Comparison of ENCODE assay signal across 12 cellular contexts in genomic region chr10:49300140-49300974, GRCh38. TPM values are rescaled to one million over a fixed set of nuclear protein-coding genes. Genes with fewer than 3 reads are reported as not detected.
DNase-seq lines count a peak whose midpoint lies in the region; ATAC-seq and TF ChIP-seq lines count a peak whose summit lies in the region.
"Had no signal": no experiment of that assay in that cellular context is flagged by ENCODE, and none has a peak within 500 bp of the region (broad histone marks: within the 10 kb centered on the region; RNA-seq: fewer than 3 reads in every experiment).

No MANE protein-coding gene starts in this region.

- H2BK12ac ChIP-seq in mesenchymal stem cell (ENCODE audit: low read length in 2 of 2), result no peak overlapping the region

- no peak overlapping the region for H4K8ac ChIP-seq in mesenchymal stem cell (ENCODE audit: low read length)

- H4K20me1 ChIP-seq in osteoblast (ENCODE audit: insufficient read depth, low read length), result no peaks in the 10 kb centered on the region

- no peak overlapping the region for H3K23ac ChIP-seq in mesenchymal stem cell (ENCODE audit: low read length in 2 of 2)

- no peak overlapping the region for H3K4ac ChIP-seq in mesenchymal stem cell (ENCODE audit: low read depth in 1 of 2, low read length in 2 of 2)

- no peak overlapping the region for H2AFZ ChIP-seq in mesenchymal stem cell (ENCODE audit: low read depth, low read length)
- no peak overlapping the region for H2AFZ ChIP-seq in osteoblast (ENCODE audit: low read length)

- no peak overlapping the region for H2BK15ac ChIP-seq in mesenchymal stem cell (ENCODE audit: low read depth, poor library complexity, severe bottlenecking)

- H3K27ac ChIP-seq in cardiac muscle cell (peak overlapping the region; percentile 95), mesenchymal stem cell (ENCODE audit: low read length, poor library complexity, severe bottlenecking) (no peak overlapping the region), osteoblast (ENCODE audit: low read depth, low read length) (no peak overlapping the region)

- H3K9me3 Mint-ChIP-seq in IgD-negative memory B cell, result no peaks in the 10 kb centered on the region
- H3K9me3 Mint-ChIP-seq: naive thymus-derived CD8-positive, alpha-beta T cell had no signal

- peaks cover 50% of the 10 kb centered on the region for H3K4me1 ChIP-seq in cardiac muscle cell (ENCODE audit: low read depth)
- H3K4me1 ChIP-seq in mesenchymal stem cell (ENCODE audit: control insufficient read depth, insufficient read depth, low read depth, low read length), result no peaks in the 10 kb centered on the region
- H3K4me1 ChIP-seq in osteoblast (ENCODE audit: insufficient read depth, low read length), result no peaks in the 10 kb centered on the region

- H2AK5ac ChIP-seq in mesenchymal stem cell (ENCODE audit: low read length, severe bottlenecking), result no peak overlapping the region

- H3K4me2 ChIP-seq in mesenchymal stem cell (ENCODE audit: low read length, poor library complexity, severe bottlenecking) (no peak overlapping the region), osteoblast (ENCODE audit: insufficient read depth, low read length) (no peak overlapping the region)

- no peak for TF ChIP-seq CTCF in GM12865 (IDR thresholded peaks at IDR 0.05; ENCODE audit: insufficient read depth, low read depth, low read length, missing control alignments)
- no peak for TF ChIP-seq CTCF in cardiac muscle cell (IDR thresholded peaks at IDR 0.05; ENCODE audit: low read depth, low read length)
- TF ChIP-seq CTCF in osteoblast (IDR thresholded peaks at IDR 0.05; ENCODE audit: extremely low read depth, low read depth, low read length), result no peak

- no peaks in the 10 kb centered on the region for H3K36me3 ChIP-seq in cardiac muscle cell
- H3K36me3 ChIP-seq in mesenchymal stem cell (ENCODE audit: control insufficient read depth in 1 of 2, insufficient read depth in 2 of 2, low read depth in 1 of 2, low read length in 2 of 2), result no peaks in the 10 kb centered on the region
- no peaks in the 10 kb centered on the region for H3K36me3 ChIP-seq in osteoblast (ENCODE audit: insufficient read depth, low read length)

- no peak overlapping the region for H2BK5ac ChIP-seq in mesenchymal stem cell (ENCODE audit: low read depth, low read length, poor library complexity, severe bottlenecking)

- H3K4me3 ChIP-seq in GM12865 (ENCODE audit: low read depth, low read length) (no peak overlapping the region), cardiac muscle cell (no peak overlapping the region), mesenchymal stem cell (ENCODE audit: insufficient read depth in 1 of 2, low read depth in 1 of 2, low read length in 2 of 2) (no peak overlapping the region), osteoblast (ENCODE audit: insufficient read depth, low read length) (no peak overlapping the region)

- no peaks in the 10 kb centered on the region for H3K36me3 Mint-ChIP-seq in IgD-negative memory B cell
- H3K36me3 Mint-ChIP-seq: naive thymus-derived CD8-positive, alpha-beta T cell had no signal

- no peaks in the 10 kb centered on the region for H3K79me2 ChIP-seq in osteoblast (ENCODE audit: insufficient read depth, low read length)

- H2BK120ac ChIP-seq in mesenchymal stem cell (ENCODE audit: low read depth, low read length), result no peak overlapping the region

- no peaks in the 10 kb centered on the region for H3K27me3 Mint-ChIP-seq in IgD-negative memory B cell
- H3K27me3 Mint-ChIP-seq: naive thymus-derived CD8-positive, alpha-beta T cell had no signal

- peak overlapping the region; percentile 12 to 91 (median 57) for H3K27ac Mint-ChIP-seq in IgD-negative memory B cell
- H3K27ac Mint-ChIP-seq: naive thymus-derived CD8-positive, alpha-beta T cell had no signal

- H3K9me3 ChIP-seq in cardiac muscle cell (ENCODE audit: low read depth) (no peaks in the 10 kb centered on the region), mesenchymal stem cell (ENCODE audit: control insufficient read depth, low read length) (no peaks in the 10 kb centered on the region), osteoblast (ENCODE audit: low read depth, low read length) (no peaks in the 10 kb centered on the region)

- ATAC-seq in GM21619 (IDR thresholded peaks at IDR 0.05; ENCODE audit: unreplicated experiment), result peak; percentile 78
- ATAC-seq: naive thymus-derived CD8-positive, alpha-beta T cell had no signal

- no peaks in the 10 kb centered on the region for H3K79me1 ChIP-seq in mesenchymal stem cell (replicated peaks; ENCODE audit: low read length, poor library complexity, severe bottlenecking)

- H3K9ac ChIP-seq in mesenchymal stem cell (ENCODE audit: low read length), result no peak overlapping the region

- H4K91ac ChIP-seq in mesenchymal stem cell (ENCODE audit: low read length), result no peak overlapping the region

- 56% methylated on average over 6 of the region's 6 CpGs for WGBS in mesenchymal stem cell

- H3K27me3 ChIP-seq in cardiac muscle cell (no peaks in the 10 kb centered on the region), mesenchymal stem cell (ENCODE audit: control insufficient read depth in 1 of 2, insufficient read depth in 1 of 2, low read length in 2 of 2) (peaks cover 41 to 76% of the 10 kb centered on the region in 2 experiments), osteoblast (ENCODE audit: insufficient read depth, low read length) (peaks cover 44% of the 10 kb centered on the region)

- no peak overlapping the region for H3K14ac ChIP-seq in mesenchymal stem cell (ENCODE audit: low read length in 2 of 2)

- H3K4me1 Mint-ChIP-seq in IgD-negative memory B cell, result peaks cover 18 to 27% (median 24%) of the 10 kb centered on the region in 3 donors

- peak overlapping the region in 3 of 4 donors; percentile 27 to 85 (median 48) for H3K4me3 Mint-ChIP-seq in IgD-negative memory B cell
- H3K4me3 Mint-ChIP-seq: naive thymus-derived CD8-positive, alpha-beta T cell had no signal

- DNase-seq in GM12865 (ENCODE audit: low read depth) (peak; percentile 71), cardiac muscle cell (ENCODE audit: low read depth in 1 of 2, low spot score in 1 of 2) (peak; percentile 17 to 81), mesenchymal stem cell (no peak), NCI-H128 (lab: John Stamatoyannopoulos, UW; ENCODE audit: unreplicated experiment) (no peak), HK-2 (ENCODE audit: unreplicated experiment) (no peak), osteoblast (ENCODE audit: insufficient read length, low spot score, missing footprints) (no peak)
- DNase-seq: naive thymus-derived CD8-positive, alpha-beta T cell; NCI-H69; stimulated activated CD8-positive, alpha-beta memory T cell treated with anti-CD3 and anti-CD28 coated beads, Interleukin-4, amount 100 ng/mL, for 48 hours had no signal

- no peak overlapping the region for H3K18ac ChIP-seq in mesenchymal stem cell (ENCODE audit: low read depth in 1 of 2, low read length in 2 of 2)

RNA-seq across cellular contexts. Expression of gene C10orf71, which starts 1.4 kb away (rescaled TPM):
- polyA plus RNA-seq in IgD-negative memory B cell (not detected), cardiac muscle cell (4.0 and 9.8 TPM in 2 replicates)
- total RNA-seq in cardiac muscle cell (3.1 and 10.2 TPM in 2 replicates), osteoblast (not detected in 2 replicates)
- polyA plus RNA-seq in mesenchymal stem cell (2013, experiment 1 of 2), result not detected
- not detected for polyA plus RNA-seq in mesenchymal stem cell (2013, experiment 2 of 2)
- total RNA-seq: H1; naive thymus-derived CD8-positive, alpha-beta T cell had no signal
- polyA plus RNA-seq: H1; naive thymus-derived CD8-positive, alpha-beta T cell had no signal

Comparison
In these comparisons a context has a peak if more than half of its experiments do, and no peak if none do; other contexts are left out.
1. DNase-seq: peak in GM12865 (single experiment) and cardiac muscle cell (2 of 2); none in mesenchymal stem cell (single experiment), NCI-H128 (single experiment), HK-2 (single experiment) and osteoblast (single experiment).